ENCODE assay signal across 1 cellular context in the genomic region with DNA sequence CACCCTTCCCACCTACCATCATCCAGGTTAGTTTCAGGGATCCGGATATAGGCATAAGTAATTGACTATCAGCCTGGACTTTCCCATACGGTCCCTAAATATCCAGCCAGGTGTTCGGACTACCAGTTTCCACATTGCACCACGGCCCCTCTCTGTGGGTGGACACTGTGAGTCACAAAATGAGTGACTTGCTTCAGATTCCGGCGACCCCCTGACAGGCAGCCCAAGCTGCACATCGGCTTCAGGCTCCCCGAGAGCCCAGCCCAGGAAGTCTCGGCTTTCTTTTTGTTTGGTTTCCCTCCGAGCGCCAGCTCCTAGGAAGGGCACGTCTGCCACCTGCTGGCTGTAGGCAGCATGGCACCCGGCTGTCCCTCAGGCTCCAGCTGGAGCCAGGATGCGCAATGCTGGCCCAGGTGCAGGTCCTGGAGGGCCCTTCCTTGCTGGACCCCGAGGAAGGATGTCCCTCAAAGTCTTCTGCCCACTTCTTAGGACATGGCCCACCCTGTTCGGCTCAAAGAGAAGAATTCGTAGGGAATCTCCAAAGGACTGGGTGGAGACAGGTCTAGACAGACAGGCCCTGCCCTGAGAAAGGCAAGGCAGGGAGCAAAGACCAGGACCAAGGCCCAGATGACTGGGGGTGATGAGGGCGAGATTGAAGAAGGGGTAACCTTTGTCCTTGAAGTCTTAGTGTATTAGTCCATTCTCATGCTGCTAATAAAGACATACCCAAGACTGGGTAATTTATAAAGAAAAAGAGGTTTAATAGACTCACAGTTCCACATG.
TF ChIP-seq lines count a peak whose summit lies in the region.

No MANE protein-coding gene starts in this region.

TF ChIP-seq in HepG2, 621 proteins besides CTCF, POLR2A, EP300 and RAD21 (continued from another document and continues in another):
- TF ChIP-seq, protein P1, sequence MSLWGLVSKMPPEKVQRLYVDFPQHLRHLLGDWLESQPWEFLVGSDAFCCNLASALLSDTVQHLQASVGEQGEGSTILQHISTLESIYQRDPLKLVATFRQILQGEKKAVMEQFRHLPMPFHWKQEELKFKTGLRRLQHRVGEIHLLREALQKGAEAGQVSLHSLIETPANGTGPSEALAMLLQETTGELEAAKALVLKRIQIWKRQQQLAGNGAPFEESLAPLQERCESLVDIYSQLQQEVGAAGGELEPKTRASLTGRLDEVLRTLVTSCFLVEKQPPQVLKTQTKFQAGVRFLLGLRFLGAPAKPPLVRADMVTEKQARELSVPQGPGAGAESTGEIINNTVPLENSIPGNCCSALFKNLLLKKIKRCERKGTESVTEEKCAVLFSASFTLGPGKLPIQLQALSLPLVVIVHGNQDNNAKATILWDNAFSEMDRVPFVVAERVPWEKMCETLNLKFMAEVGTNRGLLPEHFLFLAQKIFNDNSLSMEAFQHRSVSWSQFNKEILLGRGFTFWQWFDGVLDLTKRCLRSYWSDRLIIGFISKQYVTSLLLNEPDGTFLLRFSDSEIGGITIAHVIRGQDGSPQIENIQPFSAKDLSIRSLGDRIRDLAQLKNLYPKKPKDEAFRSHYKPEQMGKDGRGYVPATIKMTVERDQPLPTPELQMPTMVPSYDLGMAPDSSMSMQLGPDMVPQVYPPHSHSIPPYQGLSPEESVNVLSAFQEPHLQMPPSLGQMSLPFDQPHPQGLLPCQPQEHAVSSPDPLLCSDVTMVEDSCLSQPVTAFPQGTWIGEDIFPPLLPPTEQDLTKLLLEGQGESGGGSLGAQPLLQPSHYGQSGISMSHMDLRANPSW (CRISPR knock-in tag; IDR thresholded peaks at IDR 0.05; ENCODE audit: borderline replicate concordance) = no peak
- TF ChIP-seq ZZZ3 (CRISPR knock-in tag; IDR thresholded peaks at IDR 0.05; ENCODE audit: borderline replicate concordance) = no peak
- TF ChIP-seq, protein P2, sequence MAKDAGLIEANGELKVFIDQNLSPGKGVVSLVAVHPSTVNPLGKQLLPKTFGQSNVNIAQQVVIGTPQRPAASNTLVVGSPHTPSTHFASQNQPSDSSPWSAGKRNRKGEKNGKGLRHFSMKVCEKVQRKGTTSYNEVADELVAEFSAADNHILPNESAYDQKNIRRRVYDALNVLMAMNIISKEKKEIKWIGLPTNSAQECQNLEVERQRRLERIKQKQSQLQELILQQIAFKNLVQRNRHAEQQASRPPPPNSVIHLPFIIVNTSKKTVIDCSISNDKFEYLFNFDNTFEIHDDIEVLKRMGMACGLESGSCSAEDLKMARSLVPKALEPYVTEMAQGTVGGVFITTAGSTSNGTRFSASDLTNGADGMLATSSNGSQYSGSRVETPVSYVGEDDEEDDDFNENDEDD (CRISPR knock-in tag; IDR thresholded peaks at IDR 0.05; ENCODE audit: borderline replicate concordance) = 0 out of 2 replicates have a peak, but pooled peaks have one; percentile 34
- TF ChIP-seq HNRNPH1 (optimal IDR thresholded peaks at IDR 0.05; ENCODE audit: low read depth, low read length) = no peak
- no peak for TF ChIP-seq ZNF850 (CRISPR knock-in tag; conservative IDR thresholded peaks at IDR 0.05)
- TF ChIP-seq, protein P3, sequence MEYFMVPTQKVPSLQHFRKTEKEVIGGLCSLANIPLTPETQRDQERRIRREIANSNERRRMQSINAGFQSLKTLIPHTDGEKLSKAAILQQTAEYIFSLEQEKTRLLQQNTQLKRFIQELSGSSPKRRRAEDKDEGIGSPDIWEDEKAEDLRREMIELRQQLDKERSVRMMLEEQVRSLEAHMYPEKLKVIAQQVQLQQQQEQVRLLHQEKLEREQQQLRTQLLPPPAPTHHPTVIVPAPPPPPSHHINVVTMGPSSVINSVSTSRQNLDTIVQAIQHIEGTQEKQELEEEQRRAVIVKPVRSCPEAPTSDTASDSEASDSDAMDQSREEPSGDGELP (IDR thresholded peaks at IDR 0.05; ENCODE audit: borderline replicate concordance, low read depth) = peak; percentile 41; the same call in 1 of the 2 replicates
- no peak for TF ChIP-seq ZNF619 (CRISPR knock-in tag; IDR thresholded peaks at IDR 0.05)
- TF ChIP-seq ZNF883 (CRISPR knock-in tag; IDR thresholded peaks at IDR 0.05; ENCODE audit: not compliant biosample characterization) = peak; percentile 43
- TF ChIP-seq NONO (IDR thresholded peaks at IDR 0.05) = no peak
- TF ChIP-seq NONO (CRISPR knock-in tag; conservative IDR thresholded peaks at IDR 0.05) = 0 out of 2 replicates have a peak, but pooled peaks have one; percentile 18
- no peak for TF ChIP-seq NR2F1 (CRISPR knock-in tag; IDR thresholded peaks at IDR 0.05)
- TF ChIP-seq ZNF225 (CRISPR knock-in tag; IDR thresholded peaks at IDR 0.05) = no peak
- no peak for TF ChIP-seq CCDC6 (CRISPR knock-in tag; IDR thresholded peaks at IDR 0.05)
- TF ChIP-seq, protein P4, sequence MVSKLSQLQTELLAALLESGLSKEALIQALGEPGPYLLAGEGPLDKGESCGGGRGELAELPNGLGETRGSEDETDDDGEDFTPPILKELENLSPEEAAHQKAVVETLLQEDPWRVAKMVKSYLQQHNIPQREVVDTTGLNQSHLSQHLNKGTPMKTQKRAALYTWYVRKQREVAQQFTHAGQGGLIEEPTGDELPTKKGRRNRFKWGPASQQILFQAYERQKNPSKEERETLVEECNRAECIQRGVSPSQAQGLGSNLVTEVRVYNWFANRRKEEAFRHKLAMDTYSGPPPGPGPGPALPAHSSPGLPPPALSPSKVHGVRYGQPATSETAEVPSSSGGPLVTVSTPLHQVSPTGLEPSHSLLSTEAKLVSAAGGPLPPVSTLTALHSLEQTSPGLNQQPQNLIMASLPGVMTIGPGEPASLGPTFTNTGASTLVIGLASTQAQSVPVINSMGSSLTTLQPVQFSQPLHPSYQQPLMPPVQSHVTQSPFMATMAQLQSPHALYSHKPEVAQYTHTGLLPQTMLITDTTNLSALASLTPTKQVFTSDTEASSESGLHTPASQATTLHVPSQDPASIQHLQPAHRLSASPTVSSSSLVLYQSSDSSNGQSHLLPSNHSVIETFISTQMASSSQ (IDR thresholded peaks at IDR 0.05; ENCODE audit: low read depth) = no peak
- TF ChIP-seq, protein P4 (CRISPR knock-in tag; IDR thresholded peaks at IDR 0.05; ENCODE audit: borderline replicate concordance) = no peak
- TF ChIP-seq ZNF235 (CRISPR knock-in tag; IDR thresholded peaks at IDR 0.05; ENCODE audit: borderline replicate concordance) = no peak
- 0 out of 2 replicates have a peak, but pooled peaks have one; percentile 23 for TF ChIP-seq FOXA3 (CRISPR knock-in tag; IDR thresholded peaks at IDR 0.05)
- TF ChIP-seq ZNF83 (CRISPR knock-in tag; IDR thresholded peaks at IDR 0.05; ENCODE audit: borderline replicate concordance) = no peak
- 0 out of 2 replicates have a peak, but pooled peaks have one; percentile 50 for TF ChIP-seq CBX5 (CRISPR knock-in tag; IDR thresholded peaks at IDR 0.05; ENCODE audit: borderline replicate concordance)
- TF ChIP-seq SNAPC2 (CRISPR knock-in tag; IDR thresholded peaks at IDR 0.05) = no peak
- TF ChIP-seq DPF2 (CRISPR knock-in tag; IDR thresholded peaks at IDR 0.05; ENCODE audit: borderline replicate concordance, low read depth) = no peak
- peak; percentile 37; the same call in 1 of the 2 replicates for TF ChIP-seq NFKB2 (CRISPR knock-in tag; IDR thresholded peaks at IDR 0.05; ENCODE audit: borderline replicate concordance)
- no peak for TF ChIP-seq TEAD2 (CRISPR knock-in tag; IDR thresholded peaks at IDR 0.05)
- no peak for TF ChIP-seq PITX1 (CRISPR knock-in tag; IDR thresholded peaks at IDR 0.05)
- TF ChIP-seq, protein P5, sequence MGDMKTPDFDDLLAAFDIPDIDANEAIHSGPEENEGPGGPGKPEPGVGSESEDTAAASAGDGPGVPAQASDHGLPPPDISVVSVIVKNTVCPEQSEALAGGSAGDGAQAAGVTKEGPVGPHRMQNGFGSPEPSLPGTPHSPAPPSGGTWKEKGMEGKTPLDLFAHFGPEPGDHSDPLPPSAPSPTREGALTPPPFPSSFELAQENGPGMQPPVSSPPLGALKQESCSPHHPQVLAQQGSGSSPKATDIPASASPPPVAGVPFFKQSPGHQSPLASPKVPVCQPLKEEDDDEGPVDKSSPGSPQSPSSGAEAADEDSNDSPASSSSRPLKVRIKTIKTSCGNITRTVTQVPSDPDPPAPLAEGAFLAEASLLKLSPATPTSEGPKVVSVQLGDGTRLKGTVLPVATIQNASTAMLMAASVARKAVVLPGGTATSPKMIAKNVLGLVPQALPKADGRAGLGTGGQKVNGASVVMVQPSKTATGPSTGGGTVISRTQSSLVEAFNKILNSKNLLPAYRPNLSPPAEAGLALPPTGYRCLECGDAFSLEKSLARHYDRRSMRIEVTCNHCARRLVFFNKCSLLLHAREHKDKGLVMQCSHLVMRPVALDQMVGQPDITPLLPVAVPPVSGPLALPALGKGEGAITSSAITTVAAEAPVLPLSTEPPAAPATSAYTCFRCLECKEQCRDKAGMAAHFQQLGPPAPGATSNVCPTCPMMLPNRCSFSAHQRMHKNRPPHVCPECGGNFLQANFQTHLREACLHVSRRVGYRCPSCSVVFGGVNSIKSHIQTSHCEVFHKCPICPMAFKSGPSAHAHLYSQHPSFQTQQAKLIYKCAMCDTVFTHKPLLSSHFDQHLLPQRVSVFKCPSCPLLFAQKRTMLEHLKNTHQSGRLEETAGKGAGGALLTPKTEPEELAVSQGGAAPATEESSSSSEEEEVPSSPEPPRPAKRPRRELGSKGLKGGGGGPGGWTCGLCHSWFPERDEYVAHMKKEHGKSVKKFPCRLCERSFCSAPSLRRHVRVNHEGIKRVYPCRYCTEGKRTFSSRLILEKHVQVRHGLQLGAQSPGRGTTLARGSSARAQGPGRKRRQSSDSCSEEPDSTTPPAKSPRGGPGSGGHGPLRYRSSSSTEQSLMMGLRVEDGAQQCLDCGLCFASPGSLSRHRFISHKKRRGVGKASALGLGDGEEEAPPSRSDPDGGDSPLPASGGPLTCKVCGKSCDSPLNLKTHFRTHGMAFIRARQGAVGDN (CRISPR knock-in tag; IDR thresholded peaks at IDR 0.05) = peak; percentile 49
- TF ChIP-seq, protein P6, sequence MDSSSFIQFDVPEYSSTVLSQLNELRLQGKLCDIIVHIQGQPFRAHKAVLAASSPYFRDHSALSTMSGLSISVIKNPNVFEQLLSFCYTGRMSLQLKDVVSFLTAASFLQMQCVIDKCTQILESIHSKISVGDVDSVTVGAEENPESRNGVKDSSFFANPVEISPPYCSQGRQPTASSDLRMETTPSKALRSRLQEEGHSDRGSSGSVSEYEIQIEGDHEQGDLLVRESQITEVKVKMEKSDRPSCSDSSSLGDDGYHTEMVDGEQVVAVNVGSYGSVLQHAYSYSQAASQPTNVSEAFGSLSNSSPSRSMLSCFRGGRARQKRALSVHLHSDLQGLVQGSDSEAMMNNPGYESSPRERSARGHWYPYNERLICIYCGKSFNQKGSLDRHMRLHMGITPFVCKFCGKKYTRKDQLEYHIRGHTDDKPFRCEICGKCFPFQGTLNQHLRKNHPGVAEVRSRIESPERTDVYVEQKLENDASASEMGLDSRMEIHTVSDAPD (CRISPR knock-in tag; IDR thresholded peaks at IDR 0.05) = no peak
- TF ChIP-seq YY1 (IDR thresholded peaks at IDR 0.05; ENCODE audit: insufficient read depth, insufficient replicate concordance, low read depth, low read length) = no peak
- TF ChIP-seq ZFP1 (CRISPR knock-in tag; IDR thresholded peaks at IDR 0.05) = no peak
- TF ChIP-seq TSC22D2 (CRISPR knock-in tag; IDR thresholded peaks at IDR 0.05; ENCODE audit: borderline replicate concordance) = peak; percentile 22; the same call in 1 of the 2 replicates
- TF ChIP-seq, protein P7, sequence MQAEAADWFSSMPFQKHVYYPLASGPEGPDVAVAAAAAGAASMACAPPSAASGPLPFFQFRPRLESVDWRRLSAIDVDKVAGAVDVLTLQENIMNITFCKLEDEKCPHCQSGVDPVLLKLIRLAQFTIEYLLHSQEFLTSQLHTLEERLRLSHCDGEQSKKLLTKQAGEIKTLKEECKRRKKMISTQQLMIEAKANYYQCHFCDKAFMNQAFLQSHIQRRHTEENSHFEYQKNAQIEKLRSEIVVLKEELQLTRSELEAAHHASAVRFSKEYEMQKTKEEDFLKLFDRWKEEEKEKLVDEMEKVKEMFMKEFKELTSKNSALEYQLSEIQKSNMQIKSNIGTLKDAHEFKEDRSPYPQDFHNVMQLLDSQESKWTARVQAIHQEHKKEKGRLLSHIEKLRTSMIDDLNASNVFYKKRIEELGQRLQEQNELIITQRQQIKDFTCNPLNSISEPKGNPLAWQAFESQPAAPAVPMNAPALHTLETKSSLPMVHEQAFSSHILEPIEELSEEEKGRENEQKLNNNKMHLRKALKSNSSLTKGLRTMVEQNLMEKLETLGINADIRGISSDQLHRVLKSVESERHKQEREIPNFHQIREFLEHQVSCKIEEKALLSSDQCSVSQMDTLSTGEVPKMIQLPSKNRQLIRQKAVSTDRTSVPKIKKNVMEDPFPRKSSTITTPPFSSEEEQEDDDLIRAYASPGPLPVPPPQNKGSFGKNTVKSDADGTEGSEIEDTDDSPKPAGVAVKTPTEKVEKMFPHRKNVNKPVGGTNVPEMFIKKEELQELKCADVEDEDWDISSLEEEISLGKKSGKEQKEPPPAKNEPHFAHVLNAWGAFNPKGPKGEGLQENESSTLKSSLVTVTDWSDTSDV (CRISPR knock-in tag; IDR thresholded peaks at IDR 0.05) = no peak
- TF ChIP-seq, protein P8, sequence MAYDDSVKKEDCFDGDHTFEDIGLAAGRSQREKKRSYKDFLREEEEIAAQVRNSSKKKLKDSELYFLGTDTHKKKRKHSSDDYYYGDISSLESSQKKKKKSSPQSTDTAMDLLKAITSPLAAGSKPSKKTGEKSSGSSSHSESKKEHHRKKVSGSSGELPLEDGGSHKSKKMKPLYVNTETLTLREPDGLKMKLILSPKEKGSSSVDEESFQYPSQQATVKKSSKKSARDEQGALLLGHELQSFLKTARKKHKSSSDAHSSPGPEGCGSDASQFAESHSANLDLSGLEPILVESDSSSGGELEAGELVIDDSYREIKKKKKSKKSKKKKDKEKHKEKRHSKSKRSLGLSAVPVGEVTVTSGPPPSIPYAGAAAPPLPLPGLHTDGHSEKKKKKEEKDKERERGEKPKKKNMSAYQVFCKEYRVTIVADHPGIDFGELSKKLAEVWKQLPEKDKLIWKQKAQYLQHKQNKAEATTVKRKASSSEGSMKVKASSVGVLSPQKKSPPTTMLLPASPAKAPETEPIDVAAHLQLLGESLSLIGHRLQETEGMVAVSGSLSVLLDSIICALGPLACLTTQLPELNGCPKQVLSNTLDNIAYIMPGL (CRISPR knock-in tag; IDR thresholded peaks at IDR 0.05; ENCODE audit: borderline replicate concordance in 1 of 2, low read depth in 1 of 2) = peak; percentile 17 to 37; a peak in 1 of 4 replicates
